In genomic region chr12:102429211-102429610, GRCh38 we compare ENCODE assay signal across 1 cellular context.
TF ChIP-seq lines count a peak whose summit lies in the region.

No MANE protein-coding gene starts in this region.

TF ChIP-seq in K562, 482 proteins besides CTCF, POLR2A, EP300 and RAD21:
- TF ChIP-seq MNT (conservative IDR thresholded peaks at IDR 0.05) (no peak), ZNF766 (CRISPR knock-in tag; conservative IDR thresholded peaks at IDR 0.05) (peak; percentile 96)
